Comparison of ENCODE assay signal across 8 cellular contexts in the genomic region with DNA sequence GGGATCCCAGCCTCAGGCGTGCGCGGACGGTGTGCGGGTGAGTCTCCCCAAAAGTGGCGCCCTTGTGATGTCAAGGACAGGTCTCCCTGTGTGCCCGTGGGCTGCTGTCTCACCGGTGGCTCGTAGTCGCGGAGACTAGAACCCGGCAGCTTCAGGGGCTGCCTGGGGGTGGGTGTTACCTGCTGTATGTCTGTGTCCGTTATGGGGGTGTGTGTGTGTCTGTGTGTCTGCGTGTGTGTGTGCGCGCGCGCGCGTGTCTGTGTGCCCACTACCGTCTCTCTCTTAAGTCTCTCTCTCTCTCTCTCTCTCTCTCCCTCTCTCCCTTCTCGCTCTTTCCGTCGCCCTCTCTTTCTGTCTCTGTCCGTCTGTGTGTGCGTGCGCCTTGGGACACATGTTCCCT.
DNase-seq lines count a peak whose midpoint lies in the region; ATAC-seq and TF ChIP-seq lines count a peak whose summit lies in the region.
"Not testable (repeated sequence)": the region's sequence is repeated elsewhere in the genome, so short reads cannot be mapped to it uniquely, and the experiment has no call there.

No MANE protein-coding gene starts in this region.

- not testable (repeated sequence) for H3K9me3 Mint-ChIP-seq in CD8-positive, alpha-beta memory T cell; chondrocyte (ENCODE audit: low read depth); naive thymus-derived CD4-positive, alpha-beta T cell; stimulated activated effector memory CD8-positive, alpha-beta T cell treated with anti-CD3 and anti-CD28 coated beads, Interleukin-12 subunit alpha, Interleukin-12 subunit beta, amount 100 ng/mL, for 72 hours

- CTCF ChIA-PET in CD8-positive, alpha-beta memory T cell (lab: Charles Lee); naive thymus-derived CD4-positive, alpha-beta T cell (lab: Charles Lee): not testable (repeated sequence)

- TF ChIP-seq CTCF in chondrocyte (IDR thresholded peaks at IDR 0.05) = not testable (repeated sequence)

- H3K36me3 ChIP-seq in CD8-positive, alpha-beta memory T cell (ENCODE audit: insufficient read depth, low read length); naive thymus-derived CD4-positive, alpha-beta T cell (ENCODE audit: control insufficient read depth in 2 of 3, insufficient read depth in 3 of 3, low read length in 3 of 3): not testable (repeated sequence)

- not testable (repeated sequence) for H3K36me3 Mint-ChIP-seq in CD8-positive, alpha-beta memory T cell; chondrocyte (ENCODE audit: low read depth); naive thymus-derived CD4-positive, alpha-beta T cell
- peaks cover 10% of the 10 kb centered on the region for H3K36me3 Mint-ChIP-seq in stimulated activated effector memory CD8-positive, alpha-beta T cell treated with anti-CD3 and anti-CD28 coated beads, Interleukin-12 subunit alpha, Interleukin-12 subunit beta, amount 100 ng/mL, for 72 hours

- H3K27ac Mint-ChIP-seq in CD8-positive, alpha-beta memory T cell = peak overlapping the region; percentile 88 to 99 (median 98)
- peak overlapping the region; percentile 92 for H3K27ac Mint-ChIP-seq in chondrocyte (ENCODE audit: unreplicated experiment)
- peak overlapping the region; percentile 92 to 99 (median 94) for H3K27ac Mint-ChIP-seq in naive thymus-derived CD4-positive, alpha-beta T cell
- peak overlapping the region; percentile 88 for H3K27ac Mint-ChIP-seq in stimulated activated effector memory CD8-positive, alpha-beta T cell treated with anti-CD3 and anti-CD28 coated beads, Interleukin-12 subunit alpha, Interleukin-12 subunit beta, amount 100 ng/mL, for 72 hours

- POLR2A ChIA-PET in CD8-positive, alpha-beta memory T cell (lab: Charles Lee); naive thymus-derived CD4-positive, alpha-beta T cell (lab: Charles Lee): not testable (repeated sequence)

- not testable (repeated sequence) for H3K4me1 ChIP-seq in CD8-positive, alpha-beta memory T cell (ENCODE audit: insufficient read depth, low read length); naive thymus-derived CD4-positive, alpha-beta T cell (ENCODE audit: control insufficient read depth in 2 of 2, insufficient read depth in 2 of 2, low read length in 2 of 2)

- not testable (repeated sequence) for H3K4me1 Mint-ChIP-seq in CD8-positive, alpha-beta memory T cell; chondrocyte (ENCODE audit: low read depth); naive thymus-derived CD4-positive, alpha-beta T cell; stimulated activated effector memory CD8-positive, alpha-beta T cell treated with anti-CD3 and anti-CD28 coated beads, Interleukin-12 subunit alpha, Interleukin-12 subunit beta, amount 100 ng/mL, for 72 hours

- not testable (repeated sequence) for H3K27me3 ChIP-seq in CD8-positive, alpha-beta memory T cell (ENCODE audit: insufficient read depth, low read length, poor library complexity, severe bottlenecking); naive thymus-derived CD4-positive, alpha-beta T cell (ENCODE audit: control insufficient read depth in 2 of 2, insufficient read depth in 2 of 2, low read length in 2 of 2)

- peak overlapping the region; percentile 69 for H3K27ac ChIP-seq in CD8-positive, alpha-beta memory T cell (ENCODE audit: low read depth, low read length)
- H3K27ac ChIP-seq in naive thymus-derived CD4-positive, alpha-beta T cell (ENCODE audit: low read depth, low read length) = peak overlapping the region; percentile 65

- ATAC-seq in HG02678 (IDR thresholded peaks at IDR 0.05; ENCODE audit: unreplicated experiment) = peak; percentile 69
- ATAC-seq in left ventricle myocardium superior = peak; percentile 79
- ATAC-seq in naive thymus-derived CD4-positive, alpha-beta T cell = not testable (repeated sequence)
- peak; percentile 65 for ATAC-seq in stimulated activated effector memory CD8-positive, alpha-beta T cell treated with anti-CD3 and anti-CD28 coated beads, Interleukin-12 subunit alpha, Interleukin-12 subunit beta, amount 100 ng/mL, for 72 hours

- H3K4me3 Mint-ChIP-seq in CD8-positive, alpha-beta memory T cell = peak overlapping the region; percentile 98 to 100 (median 99)
- peak overlapping the region; percentile 92 for H3K4me3 Mint-ChIP-seq in chondrocyte (ENCODE audit: unreplicated experiment)
- H3K4me3 Mint-ChIP-seq in naive thymus-derived CD4-positive, alpha-beta T cell = peak overlapping the region; percentile 88 to 100 (median 95)
- H3K4me3 Mint-ChIP-seq in stimulated activated effector memory CD8-positive, alpha-beta T cell treated with anti-CD3 and anti-CD28 coated beads, Interleukin-12 subunit alpha, Interleukin-12 subunit beta, amount 100 ng/mL, for 72 hours = peak overlapping the region; percentile 83

- peak in 4 of 5 donors; percentile 7 to 68 (median 28) for DNase-seq in CD8-positive, alpha-beta memory T cell
- DNase-seq in NK-92 treated with Interleukin-12 subunit alpha and Interleukin-12 subunit beta, amount 100 ng/mL, for 24 hours (lab: John Stamatoyannopoulos, UW) = peak; percentile 19
- peak; percentile 25 to 45 for DNase-seq in activated CD4-positive, alpha-beta T cell treated with anti-CD3 and anti-CD28 coated beads, Interleukin-2, amount 50 U/mL, for 48 hours
- DNase-seq in chondrocyte (ENCODE audit: low spot score) = not testable (repeated sequence)
- DNase-seq in left ventricle myocardium superior = peak; percentile 61
- DNase-seq in naive thymus-derived CD4-positive, alpha-beta T cell = peak in 6 of 9 donors; percentile 46 to 59 (median 52)
- peak in 1 of 2 donors; percentile 77 for DNase-seq in stimulated activated effector memory CD8-positive, alpha-beta T cell treated with anti-CD3 and anti-CD28 coated beads, Interleukin-12 subunit alpha, Interleukin-12 subunit beta, amount 100 ng/mL, for 72 hours (ENCODE audit: low spot score in 2 of 2)

- peak overlapping the region; percentile 69 for H3K4me3 ChIP-seq in CD8-positive, alpha-beta memory T cell (ENCODE audit: low read length)
- peak overlapping the region; percentile 66 for H3K4me3 ChIP-seq in naive thymus-derived CD4-positive, alpha-beta T cell (ENCODE audit: low read length)

- not testable (repeated sequence) for H3K27me3 Mint-ChIP-seq in CD8-positive, alpha-beta memory T cell; chondrocyte (ENCODE audit: low read depth); naive thymus-derived CD4-positive, alpha-beta T cell

- intact Hi-C loops in left ventricle myocardium superior (cut with micrococcal nuclease); naive thymus-derived CD4-positive, alpha-beta T cell (cut with micrococcal nuclease): not testable (repeated sequence)

- not testable (repeated sequence) for H3K9me3 ChIP-seq in CD8-positive, alpha-beta memory T cell (ENCODE audit: low read length); naive thymus-derived CD4-positive, alpha-beta T cell (ENCODE audit: control insufficient read depth in 2 of 3, low read length in 3 of 3)
